24 cellular contexts compared by ENCODE assay signal in genomic region chr10:77825965-77826364, GRCh38.
"Had no signal": no experiment of that assay in that cellular context is flagged by ENCODE, and none has a peak within 500 bp of the region (broad histone marks: within the 10 kb centered on the region; RNA-seq: fewer than 3 reads in every experiment).

No MANE protein-coding gene starts in this region.

- H2AFZ ChIP-seq: parathyroid adenoma had no signal

- H3K4me1 ChIP-seq: esophagus squamous epithelium, parathyroid adenoma, testis, vagina had no signal

- H3K9me3 ChIP-seq: esophagus squamous epithelium, gastrocnemius medialis, testis, vagina had no signal

- H3K4me1 Mint-ChIP-seq: activated CD4-positive, alpha-beta memory T cell treated with anti-CD3 and anti-CD28 coated beads, Interleukin-2, amount 10 ng/mL, durations not matched to agents 7 days and 5 days; mesothelial cell of epicardium; stimulated activated memory B cell treated with anti-CD40 and anti-IgM and Interleukin-4, amounts not matched to agents 10 μg/mL and 1 μg/mL and 100 μg/mL, for 72 hours had no signal

- H3K27ac ChIP-seq: coronary artery, esophagus squamous epithelium, gastrocnemius medialis, parathyroid adenoma, testis, vagina had no signal

- H3K4me3 Mint-ChIP-seq: activated CD4-positive, alpha-beta memory T cell treated with anti-CD3 and anti-CD28 coated beads, Interleukin-2, amount 10 ng/mL, durations not matched to agents 7 days and 5 days; activated naive CD4-positive, alpha-beta T cell treated with anti-CD3 and anti-CD28 coated beads for 36 hours; activated naive CD8-positive, alpha-beta T cell treated with anti-CD3 and anti-CD28 coated beads, Interleukin-2, amount 10 ng/mL, durations not matched to agents 7 days and 5 days; activated T-cell treated with anti-CD3 and anti-CD28 coated beads, Interleukin-2, amount 50 U/mL, for 72 hours; mesothelial cell of epicardium; natural killer cell treated with Interleukin-12 subunit alpha and Interleukin-12 subunit beta and Interleukin-15 and Interleukin-18, amount 100 ng/mL, for 72 hours; stimulated activated memory B cell treated with anti-CD40 and anti-IgM and Interleukin-4, amounts not matched to agents 10 μg/mL and 1 μg/mL and 100 μg/mL, for 72 hours; type B pancreatic cell had no signal

- H3K27ac Mint-ChIP-seq: activated CD4-positive, alpha-beta memory T cell treated with anti-CD3 and anti-CD28 coated beads, Interleukin-2, amount 10 ng/mL, durations not matched to agents 7 days and 5 days; activated naive CD4-positive, alpha-beta T cell treated with anti-CD3 and anti-CD28 coated beads for 36 hours; activated naive CD8-positive, alpha-beta T cell treated with anti-CD3 and anti-CD28 coated beads, Interleukin-2, amount 10 ng/mL, durations not matched to agents 7 days and 5 days; activated T-cell treated with anti-CD3 and anti-CD28 coated beads, Interleukin-2, amount 50 U/mL, for 72 hours; mesothelial cell of epicardium; natural killer cell treated with Interleukin-12 subunit alpha and Interleukin-12 subunit beta and Interleukin-15 and Interleukin-18, amount 100 ng/mL, for 72 hours; stimulated activated memory B cell treated with anti-CD40 and anti-IgM and Interleukin-4, amounts not matched to agents 10 μg/mL and 1 μg/mL and 100 μg/mL, for 72 hours; type B pancreatic cell had no signal

- H3K9me3 Mint-ChIP-seq: activated CD4-positive, alpha-beta memory T cell treated with anti-CD3 and anti-CD28 coated beads, Interleukin-2, amount 10 ng/mL, durations not matched to agents 7 days and 5 days; activated naive CD4-positive, alpha-beta T cell treated with anti-CD3 and anti-CD28 coated beads for 36 hours; activated naive CD8-positive, alpha-beta T cell treated with anti-CD3 and anti-CD28 coated beads, Interleukin-2, amount 10 ng/mL, durations not matched to agents 7 days and 5 days; activated T-cell treated with anti-CD3 and anti-CD28 coated beads, Interleukin-2, amount 50 U/mL, for 72 hours; mesothelial cell of epicardium; natural killer cell treated with Interleukin-12 subunit alpha and Interleukin-12 subunit beta and Interleukin-15 and Interleukin-18, amount 100 ng/mL, for 72 hours; stimulated activated memory B cell treated with anti-CD40 and anti-IgM and Interleukin-4, amounts not matched to agents 10 μg/mL and 1 μg/mL and 100 μg/mL, for 72 hours; type B pancreatic cell had no signal

- ATAC-seq: activated T-cell treated with anti-CD3 and anti-CD28 coated beads, Interleukin-2, amount 50 U/mL, for 72 hours; gastrocnemius medialis; left lobe of liver; natural killer cell treated with Interleukin-12 subunit alpha and Interleukin-12 subunit beta and Interleukin-15 and Interleukin-18, amount 100 ng/mL, for 72 hours; sciatic nerve; stimulated activated memory B cell treated with anti-CD40 and anti-IgM and Interleukin-4, amounts not matched to agents 10 μg/mL and 1 μg/mL and 100 μg/mL, for 72 hours had no signal

- H3K36me3 Mint-ChIP-seq: activated naive CD8-positive, alpha-beta T cell treated with anti-CD3 and anti-CD28 coated beads, Interleukin-2, amount 10 ng/mL, durations not matched to agents 7 days and 5 days; natural killer cell treated with Interleukin-12 subunit alpha and Interleukin-12 subunit beta and Interleukin-15 and Interleukin-18, amount 100 ng/mL, for 72 hours; stimulated activated memory B cell treated with anti-CD40 and anti-IgM and Interleukin-4, amounts not matched to agents 10 μg/mL and 1 μg/mL and 100 μg/mL, for 72 hours had no signal

- DNase-seq: activated CD4-positive, alpha-beta memory T cell treated with anti-CD3 and anti-CD28 coated beads, Interleukin-2, amount 10 ng/mL, durations not matched to agents 7 days and 5 days; activated CD4-positive, alpha-beta T cell treated with anti-CD3 and anti-CD28 coated beads for 48 hours; activated effector memory CD4-positive, alpha-beta T cell treated with Interleukin-2 at 50 U/mL for 16 hours; activated naive CD4-positive, alpha-beta T cell treated with anti-CD3 and anti-CD28 coated beads for 36 hours; activated naive CD8-positive, alpha-beta T cell treated with anti-CD3 and anti-CD28 coated beads, Interleukin-2, amount 10 ng/mL, durations not matched to agents 7 days and 5 days; activated T-cell treated with anti-CD3 and anti-CD28 coated beads, Interleukin-2, amount 50 U/mL, for 72 hours; amniotic stem cell; esophagus squamous epithelium; gastrocnemius medialis; head of caudate nucleus; nucleus accumbens; small intestine; stimulated activated CD4-positive, alpha-beta T cell treated with anti-CD3 and anti-CD28 coated beads, Interleukin-15, amount 100 ng/mL, for 24 hours; T-helper 1 cell; testis had no signal

- H3K27me3 ChIP-seq: esophagus squamous epithelium, gastrocnemius medialis, testis, vagina had no signal

- H3K27me3 Mint-ChIP-seq: activated CD4-positive, alpha-beta memory T cell treated with anti-CD3 and anti-CD28 coated beads, Interleukin-2, amount 10 ng/mL, durations not matched to agents 7 days and 5 days; activated naive CD8-positive, alpha-beta T cell treated with anti-CD3 and anti-CD28 coated beads, Interleukin-2, amount 10 ng/mL, durations not matched to agents 7 days and 5 days; natural killer cell treated with Interleukin-12 subunit alpha and Interleukin-12 subunit beta and Interleukin-15 and Interleukin-18, amount 100 ng/mL, for 72 hours; stimulated activated memory B cell treated with anti-CD40 and anti-IgM and Interleukin-4, amounts not matched to agents 10 μg/mL and 1 μg/mL and 100 μg/mL, for 72 hours; type B pancreatic cell had no signal

- H3K4me3 ChIP-seq: coronary artery, esophagus squamous epithelium, gastrocnemius medialis, testis, vagina had no signal

- H3K9ac ChIP-seq: parathyroid adenoma had no signal
